1 cellular context compared by ENCODE assay signal in genomic region chr17:45107286-45107685, GRCh38.
TF ChIP-seq lines count a peak whose summit lies in the region.

No MANE protein-coding gene starts in this region.

TF ChIP-seq in HepG2, 621 proteins besides CTCF, POLR2A, EP300 and RAD21:
- peak; percentile 39 for TF ChIP-seq AGO2 (optimal IDR thresholded peaks at IDR 0.05; ENCODE audit: low read depth, low read length)
- no peak for TF ChIP-seq ZFX (CRISPR knock-in tag; IDR thresholded peaks at IDR 0.05; ENCODE audit: low read depth)
